In genomic region chr10:11625019-11625735, GRCh38 we compare ENCODE assay signal across 11 cellular contexts. TPM values are rescaled to one million over a fixed set of nuclear protein-coding genes. Genes with fewer than 3 reads are reported as not detected.
DNase-seq lines count a peak whose midpoint lies in the region; ATAC-seq and TF ChIP-seq lines count a peak whose summit lies in the region.
"Had no signal": no experiment of that assay in that cellular context is flagged by ENCODE, and none has a peak within 500 bp of the region (broad histone marks: within the 10 kb centered on the region; RNA-seq: fewer than 3 reads in every experiment).

No MANE protein-coding gene starts in this region.

- no peaks in the 10 kb centered on the region for H4K20me1 ChIP-seq in BLaER1
- no peaks in the 10 kb centered on the region for H4K20me1 ChIP-seq in OCI-LY3 (ENCODE audit: insufficient read depth, low read length)

- H3K27me3 ChIP-seq in BLaER1 (no peaks in the 10 kb centered on the region), OCI-LY3 (ENCODE audit: low read depth, low read length) (no peaks in the 10 kb centered on the region), endodermal cell (ENCODE audit: control insufficient read depth, insufficient read depth, low read length, poor library complexity, severe bottlenecking) (no peaks in the 10 kb centered on the region)

- H3K4me3 ChIP-seq in BLaER1 (no peak overlapping the region), OCI-LY3 (ENCODE audit: low read length) (peak overlapping the region; percentile 60), coronary artery (no peak overlapping the region), endodermal cell (ENCODE audit: low read length) (no peak overlapping the region)
- H3K4me3 ChIP-seq: skin epidermis had no signal

- peak overlapping the region; percentile 58 for H3K4me2 ChIP-seq in BLaER1
- H3K4me2 ChIP-seq in OCI-LY3 (ENCODE audit: low read length) = peak overlapping the region; percentile 83

- no peaks in the 10 kb centered on the region for H3K4me1 Mint-ChIP-seq in endodermal cell
- H3K4me1 Mint-ChIP-seq: activated naive CD4-positive, alpha-beta T cell treated with anti-CD3 and anti-CD28 coated beads, Interleukin-2, amount 50 U/mL, for 24 hours had no signal

- no peak overlapping the region for H3K27ac Mint-ChIP-seq in endodermal cell
- H3K27ac Mint-ChIP-seq: activated naive CD4-positive, alpha-beta T cell treated with anti-CD3 and anti-CD28 coated beads, Interleukin-2, amount 50 U/mL, for 24 hours; T-helper 1 cell treated with Interleukin-12 subunit alpha and Interleukin-12 subunit beta and Interleukin-4 antibody, amounts not matched to agents 30 μg/mL and 1 μg/mL, for 36 hours had no signal

- H3K36me3 Mint-ChIP-seq in endodermal cell (ENCODE audit: low read depth) = no peaks in the 10 kb centered on the region
- H3K36me3 Mint-ChIP-seq: activated naive CD4-positive, alpha-beta T cell treated with anti-CD3 and anti-CD28 coated beads, Interleukin-2, amount 50 U/mL, for 24 hours had no signal

- H3K9me3 ChIP-seq in BLaER1 (no peaks in the 10 kb centered on the region), OCI-LY3 (ENCODE audit: insufficient read depth, low read length) (no peaks in the 10 kb centered on the region), endodermal cell (ENCODE audit: control insufficient read depth, low read length) (no peaks in the 10 kb centered on the region)

- H3K36me3 ChIP-seq in BLaER1 = no peaks in the 10 kb centered on the region
- H3K36me3 ChIP-seq in OCI-LY3 (replicated peaks; ENCODE audit: low read depth, low read length) = no peaks in the 10 kb centered on the region
- H3K36me3 ChIP-seq in endodermal cell (ENCODE audit: control insufficient read depth, insufficient read depth, low read length) = no peaks in the 10 kb centered on the region

- ATAC-seq in GM19397 (IDR thresholded peaks at IDR 0.05; ENCODE audit: unreplicated experiment) = peak; percentile 72
- ATAC-seq in HG03060 (IDR thresholded peaks at IDR 0.05; ENCODE audit: low read depth, unreplicated experiment) = peak; percentile 86

- no peaks in the 10 kb centered on the region for H3K79me2 ChIP-seq in OCI-LY3 (ENCODE audit: low read length)

- TF ChIP-seq CTCF in OCI-LY3 (IDR thresholded peaks at IDR 0.05; ENCODE audit: low read depth, low read length) (no peak), coronary artery (IDR thresholded peaks at IDR 0.05) (no peak), endodermal cell (conservative IDR thresholded peaks at IDR 0.05) (no peak)

- H3K27ac ChIP-seq in BLaER1 = no peak overlapping the region
- peak overlapping the region; percentile 67; the same call in 1 of the 2 replicates for H3K27ac ChIP-seq in OCI-LY3 (ENCODE audit: low read length)
- H3K27ac ChIP-seq in coronary artery = no peak overlapping the region
- no peak overlapping the region for H3K27ac ChIP-seq in endodermal cell (ENCODE audit: low read depth, low read length)
- H3K27ac ChIP-seq: skin epidermis had no signal

- 89 to 93% methylated on average over 2 to 9 of the region's 9 CpGs for WGBS in endodermal cell (ENCODE audit: insufficient coverage in 1 of 2, insufficient read length in 1 of 2), 2 experiments

- H3K9ac ChIP-seq in BLaER1 = no peak overlapping the region
- H3K9ac ChIP-seq in OCI-LY3 (ENCODE audit: low read length) = peak overlapping the region; percentile 48; the same call in 1 of the 2 replicates
- no peak overlapping the region for H3K9ac ChIP-seq in endodermal cell (ENCODE audit: extremely low read depth, low read length, poor library complexity, severe bottlenecking)

- no peak overlapping the region for H2AFZ ChIP-seq in OCI-LY3 (ENCODE audit: low read depth, low read length)

- peaks cover 23% of the 10 kb centered on the region for H3K4me1 ChIP-seq in BLaER1
- H3K4me1 ChIP-seq in OCI-LY3 (ENCODE audit: low read length) = peaks cover 27% of the 10 kb centered on the region
- H3K4me1 ChIP-seq in endodermal cell (ENCODE audit: control insufficient read depth, insufficient read depth, low read length) = no peaks in the 10 kb centered on the region

- H3K9me3 Mint-ChIP-seq in endodermal cell = no peaks in the 10 kb centered on the region
- H3K9me3 Mint-ChIP-seq: activated naive CD4-positive, alpha-beta T cell treated with anti-CD3 and anti-CD28 coated beads, Interleukin-2, amount 50 U/mL, for 24 hours had no signal

- H3K4me3 Mint-ChIP-seq in endodermal cell = no peak overlapping the region
- H3K4me3 Mint-ChIP-seq: activated naive CD4-positive, alpha-beta T cell treated with anti-CD3 and anti-CD28 coated beads, Interleukin-2, amount 50 U/mL, for 24 hours; T-helper 1 cell treated with Interleukin-12 subunit alpha and Interleukin-12 subunit beta and Interleukin-4 antibody, amounts not matched to agents 30 μg/mL and 1 μg/mL, for 36 hours had no signal

- no peaks in the 10 kb centered on the region for H3K27me3 Mint-ChIP-seq in endodermal cell (ENCODE audit: insufficient read depth)
- H3K27me3 Mint-ChIP-seq: activated naive CD4-positive, alpha-beta T cell treated with anti-CD3 and anti-CD28 coated beads, Interleukin-2, amount 50 U/mL, for 24 hours had no signal

- DNase-seq in H4 (ENCODE audit: low spot score) = no peak
- no peak for DNase-seq in NCI-H2196 (lab: John Stamatoyannopoulos, UW; ENCODE audit: unreplicated experiment)
- DNase-seq in coronary artery (ENCODE audit: low spot score) = no peak
- DNase-seq in endodermal cell = no peak

RNA-seq across cellular contexts. Expression of gene USP6NL, which starts 13.7 kb away (rescaled TPM):
- total RNA-seq in H4 (2014; rRNA removed; shearing (Covaris generic)) = 5.6 and 9.6 TPM in 2 replicates
- total RNA-seq in endodermal cell = 10 to 100 TPM; 20.6 to 22.9 TPM
- polyA plus RNA-seq in endodermal cell (2013, experiment 1 of 2) = 34.3 TPM
- 32.4 TPM for polyA plus RNA-seq in endodermal cell (2013, experiment 2 of 2)
